ENCODE assay signal across 1 cellular context in the genomic region with DNA sequence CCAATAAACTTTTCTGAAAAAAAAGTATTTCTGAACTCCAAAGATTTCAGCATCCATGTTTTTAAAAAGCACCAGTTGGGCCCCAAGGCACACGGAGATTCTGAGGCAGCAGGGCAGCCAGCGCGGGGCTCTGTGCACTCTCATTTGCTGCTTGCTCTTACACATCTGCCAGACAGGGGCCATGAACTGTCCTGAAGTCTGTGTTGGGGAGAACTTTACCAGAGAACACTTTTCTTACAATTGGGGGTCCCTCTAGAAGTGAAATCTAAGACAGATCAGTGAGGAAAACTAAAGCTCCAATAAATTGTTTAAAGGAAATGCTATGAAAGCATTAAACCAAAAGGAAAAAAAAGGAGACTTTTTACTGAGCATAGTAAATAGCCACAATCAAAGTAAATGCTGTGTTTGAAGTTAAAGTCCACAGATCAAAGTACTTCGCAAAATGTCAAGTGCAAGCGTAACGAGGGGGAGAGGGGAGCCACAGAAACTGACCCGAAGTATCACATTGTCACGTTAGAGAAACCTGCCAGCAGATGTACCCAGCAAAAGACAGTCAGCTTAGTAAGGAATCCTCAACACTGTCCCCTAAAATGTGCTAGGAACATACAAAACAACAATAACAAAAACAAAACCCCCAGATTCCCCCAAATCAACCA.
TF ChIP-seq lines count a peak whose summit lies in the region.

No MANE protein-coding gene starts in this region.

TF ChIP-seq in HepG2, 621 proteins besides CTCF, POLR2A, EP300 and RAD21 (continued from another document and continues in another):
- TF ChIP-seq, protein P1, sequence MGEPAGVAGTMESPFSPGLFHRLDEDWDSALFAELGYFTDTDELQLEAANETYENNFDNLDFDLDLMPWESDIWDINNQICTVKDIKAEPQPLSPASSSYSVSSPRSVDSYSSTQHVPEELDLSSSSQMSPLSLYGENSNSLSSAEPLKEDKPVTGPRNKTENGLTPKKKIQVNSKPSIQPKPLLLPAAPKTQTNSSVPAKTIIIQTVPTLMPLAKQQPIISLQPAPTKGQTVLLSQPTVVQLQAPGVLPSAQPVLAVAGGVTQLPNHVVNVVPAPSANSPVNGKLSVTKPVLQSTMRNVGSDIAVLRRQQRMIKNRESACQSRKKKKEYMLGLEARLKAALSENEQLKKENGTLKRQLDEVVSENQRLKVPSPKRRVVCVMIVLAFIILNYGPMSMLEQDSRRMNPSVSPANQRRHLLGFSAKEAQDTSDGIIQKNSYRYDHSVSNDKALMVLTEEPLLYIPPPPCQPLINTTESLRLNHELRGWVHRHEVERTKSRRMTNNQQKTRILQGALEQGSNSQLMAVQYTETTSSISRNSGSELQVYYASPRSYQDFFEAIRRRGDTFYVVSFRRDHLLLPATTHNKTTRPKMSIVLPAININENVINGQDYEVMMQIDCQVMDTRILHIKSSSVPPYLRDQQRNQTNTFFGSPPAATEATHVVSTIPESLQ (CRISPR knock-in tag; conservative IDR thresholded peaks at IDR 0.05) = no peak
- TF ChIP-seq, protein P2, sequence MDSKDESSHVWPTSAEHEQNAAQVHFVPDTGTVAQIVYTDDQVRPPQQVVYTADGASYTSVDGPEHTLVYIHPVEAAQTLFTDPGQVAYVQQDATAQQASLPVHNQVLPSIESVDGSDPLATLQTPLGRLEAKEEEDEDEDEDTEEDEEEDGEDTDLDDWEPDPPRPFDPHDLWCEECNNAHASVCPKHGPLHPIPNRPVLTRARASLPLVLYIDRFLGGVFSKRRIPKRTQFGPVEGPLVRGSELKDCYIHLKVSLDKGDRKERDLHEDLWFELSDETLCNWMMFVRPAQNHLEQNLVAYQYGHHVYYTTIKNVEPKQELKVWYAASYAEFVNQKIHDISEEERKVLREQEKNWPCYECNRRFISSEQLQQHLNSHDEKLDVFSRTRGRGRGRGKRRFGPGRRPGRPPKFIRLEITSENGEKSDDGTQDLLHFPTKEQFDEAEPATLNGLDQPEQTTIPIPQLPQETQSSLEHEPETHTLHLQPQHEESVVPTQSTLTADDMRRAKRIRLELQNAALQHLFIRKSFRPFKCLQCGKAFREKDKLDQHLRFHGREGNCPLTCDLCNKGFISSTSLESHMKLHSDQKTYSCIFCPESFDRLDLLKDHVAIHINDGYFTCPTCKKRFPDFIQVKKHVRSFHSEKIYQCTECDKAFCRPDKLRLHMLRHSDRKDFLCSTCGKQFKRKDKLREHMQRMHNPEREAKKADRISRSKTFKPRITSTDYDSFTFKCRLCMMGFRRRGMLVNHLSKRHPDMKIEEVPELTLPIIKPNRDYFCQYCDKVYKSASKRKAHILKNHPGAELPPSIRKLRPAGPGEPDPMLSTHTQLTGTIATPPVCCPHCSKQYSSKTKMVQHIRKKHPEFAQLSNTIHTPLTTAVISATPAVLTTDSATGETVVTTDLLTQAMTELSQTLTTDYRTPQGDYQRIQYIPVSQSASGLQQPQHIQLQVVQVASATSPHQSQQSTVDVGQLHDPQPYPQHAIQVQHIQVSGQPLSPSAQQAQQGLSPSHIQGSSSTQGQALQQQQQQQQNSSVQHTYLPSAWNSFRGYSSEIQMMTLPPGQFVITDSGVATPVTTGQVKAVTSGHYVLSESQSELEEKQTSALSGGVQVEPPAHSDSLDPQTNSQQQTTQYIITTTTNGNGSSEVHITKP (CRISPR knock-in tag; IDR thresholded peaks at IDR 0.05; ENCODE audit: low read depth) = no peak
- TF ChIP-seq JUNB (CRISPR knock-in tag; IDR thresholded peaks at IDR 0.05; ENCODE audit: borderline replicate concordance) (no peak), ZNF660 (CRISPR knock-in tag; IDR thresholded peaks at IDR 0.05; ENCODE audit: borderline replicate concordance, low read depth) (no peak), RBM39 (IDR thresholded peaks at IDR 0.05; ENCODE audit: low read depth, low read length, poor library complexity, severe bottlenecking) (no peak), HHEX (CRISPR knock-in tag; IDR thresholded peaks at IDR 0.05) (peak; percentile 46; the same call in 1 of the 2 replicates), RARA (CRISPR knock-in tag; IDR thresholded peaks at IDR 0.05) (peak; percentile 88), ZNF530 (CRISPR knock-in tag; IDR thresholded peaks at IDR 0.05; ENCODE audit: low read depth) (no peak), KAT2B (IDR thresholded peaks at IDR 0.05; ENCODE audit: borderline replicate concordance, low read depth, low read length) (no peak), CBX1 (IDR thresholded peaks at IDR 0.05; ENCODE audit: low read depth) (no peak), XBP1 (CRISPR knock-in tag; IDR thresholded peaks at IDR 0.05) (no peak), ZNF557 (CRISPR knock-in tag; IDR thresholded peaks at IDR 0.05) (no peak), ZNF382 (CRISPR knock-in tag; IDR thresholded peaks at IDR 0.05; ENCODE audit: borderline replicate concordance) (no peak), ZNF674 (CRISPR knock-in tag; IDR thresholded peaks at IDR 0.05; ENCODE audit: low read depth) (no peak), MXI1 (IDR thresholded peaks at IDR 0.05; ENCODE audit: borderline replicate concordance, low read depth, low read length) (0 out of 3 replicates have a peak, but pooled peaks have one; percentile 13), ZNF17 (CRISPR knock-in tag; IDR thresholded peaks at IDR 0.05) (no peak), RFX5 (IDR thresholded peaks at IDR 0.05; ENCODE audit: low read depth, low read length) (no peak), AFF4 (CRISPR knock-in tag; IDR thresholded peaks at IDR 0.05) (no peak), ELF1 (CRISPR knock-in tag; IDR thresholded peaks at IDR 0.05) (no peak), FOXK2 (IDR thresholded peaks at IDR 0.05) (peak; percentile 51; the same call in 1 of the 2 replicates), MBNL3 (CRISPR knock-in tag; conservative IDR thresholded peaks at IDR 0.05) (no peak), CSRNP1 (CRISPR knock-in tag; IDR thresholded peaks at IDR 0.05) (no peak), ZNF839 (CRISPR knock-in tag; IDR thresholded peaks at IDR 0.05; ENCODE audit: borderline replicate concordance) (no peak), SIX1 (CRISPR knock-in tag; IDR thresholded peaks at IDR 0.05; ENCODE audit: borderline replicate concordance) (no peak), ZNF552 (CRISPR knock-in tag; IDR thresholded peaks at IDR 0.05; ENCODE audit: borderline replicate concordance) (no peak), ZNF451 (CRISPR knock-in tag; IDR thresholded peaks at IDR 0.05) (no peak), ZNF276 (CRISPR knock-in tag; IDR thresholded peaks at IDR 0.05; ENCODE audit: low read depth) (no peak), SOX5 (CRISPR knock-in tag; IDR thresholded peaks at IDR 0.05; ENCODE audit: borderline replicate concordance) (peak; percentile 81; the same call in 1 of the 2 replicates), MEIS2 (CRISPR knock-in tag; IDR thresholded peaks at IDR 0.05) (peak; percentile 42; the same call in 1 of the 2 replicates), ZMAT3 (CRISPR knock-in tag; conservative IDR thresholded peaks at IDR 0.05) (no peak), SOX6 (IDR thresholded peaks at IDR 0.05) (no peak), SOX6 (CRISPR knock-in tag; IDR thresholded peaks at IDR 0.05) (peak; percentile 80), ASH2L (IDR thresholded peaks at IDR 0.05; ENCODE audit: insufficient read length, low read depth, low read length) (peak; percentile 99), HDAC2 (CRISPR knock-in tag; IDR thresholded peaks at IDR 0.05) (peak; percentile 58), PHF8 (CRISPR knock-in tag; IDR thresholded peaks at IDR 0.05) (no peak), FOXC1 (CRISPR knock-in tag; IDR thresholded peaks at IDR 0.05; ENCODE audit: borderline replicate concordance) (no peak), THAP11 (CRISPR knock-in tag; IDR thresholded peaks at IDR 0.05) (no peak; the same call in 1 of the 2 replicates), LCORL (IDR thresholded peaks at IDR 0.05) (no peak), LCORL (CRISPR knock-in tag; IDR thresholded peaks at IDR 0.05) (0 out of 2 replicates have a peak, but pooled peaks have one; percentile 64), NFE2L1 (CRISPR knock-in tag; IDR thresholded peaks at IDR 0.05; ENCODE audit: borderline replicate concordance) (no peak), ZNF292 (CRISPR knock-in tag; IDR thresholded peaks at IDR 0.05; ENCODE audit: borderline replicate concordance, low read depth) (peak; percentile 78; the same call in 1 of the 2 replicates), ZNF678 (CRISPR knock-in tag; IDR thresholded peaks at IDR 0.05) (no peak), SUZ12 (IDR thresholded peaks at IDR 0.05; ENCODE audit: low read depth, low read length) (no peak), ZFP91 (CRISPR knock-in tag; IDR thresholded peaks at IDR 0.05; ENCODE audit: borderline replicate concordance) (no peak), GFI1 (CRISPR knock-in tag; IDR thresholded peaks at IDR 0.05; ENCODE audit: borderline replicate concordance) (peak; percentile 80), ZMYM2 (CRISPR knock-in tag; IDR thresholded peaks at IDR 0.05) (no peak)
- TF ChIP-seq, protein P3, sequence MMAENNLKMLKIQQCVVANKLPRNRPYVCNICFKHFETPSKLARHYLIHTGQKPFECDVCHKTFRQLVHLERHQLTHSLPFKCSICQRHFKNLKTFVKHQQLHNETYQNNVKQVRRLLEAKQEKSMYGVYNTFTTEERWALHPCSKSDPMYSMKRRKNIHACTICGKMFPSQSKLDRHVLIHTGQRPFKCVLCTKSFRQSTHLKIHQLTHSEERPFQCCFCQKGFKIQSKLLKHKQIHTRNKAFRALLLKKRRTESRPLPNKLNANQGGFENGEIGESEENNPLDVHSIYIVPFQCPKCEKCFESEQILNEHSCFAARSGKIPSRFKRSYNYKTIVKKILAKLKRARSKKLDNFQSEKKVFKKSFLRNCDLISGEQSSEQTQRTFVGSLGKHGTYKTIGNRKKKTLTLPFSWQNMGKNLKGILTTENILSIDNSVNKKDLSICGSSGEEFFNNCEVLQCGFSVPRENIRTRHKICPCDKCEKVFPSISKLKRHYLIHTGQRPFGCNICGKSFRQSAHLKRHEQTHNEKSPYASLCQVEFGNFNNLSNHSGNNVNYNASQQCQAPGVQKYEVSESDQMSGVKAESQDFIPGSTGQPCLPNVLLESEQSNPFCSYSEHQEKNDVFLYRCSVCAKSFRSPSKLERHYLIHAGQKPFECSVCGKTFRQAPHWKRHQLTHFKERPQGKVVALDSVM (CRISPR knock-in tag; IDR thresholded peaks at IDR 0.05) = no peak
- TF ChIP-seq, protein P4, sequence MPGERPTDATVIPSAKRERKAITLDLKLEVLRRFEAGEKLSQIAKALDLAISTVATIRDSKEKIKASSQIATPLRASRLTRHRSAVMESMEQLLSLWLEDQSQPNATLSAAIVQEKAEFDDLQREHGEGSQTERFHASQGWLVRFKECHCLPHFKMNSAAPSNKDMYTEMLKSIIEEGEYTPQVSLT (CRISPR knock-in tag; IDR thresholded peaks at IDR 0.05; ENCODE audit: borderline replicate concordance, low read depth) = no peak
